Comparison of ENCODE assay signal across 19 cellular contexts in the genomic region with DNA sequence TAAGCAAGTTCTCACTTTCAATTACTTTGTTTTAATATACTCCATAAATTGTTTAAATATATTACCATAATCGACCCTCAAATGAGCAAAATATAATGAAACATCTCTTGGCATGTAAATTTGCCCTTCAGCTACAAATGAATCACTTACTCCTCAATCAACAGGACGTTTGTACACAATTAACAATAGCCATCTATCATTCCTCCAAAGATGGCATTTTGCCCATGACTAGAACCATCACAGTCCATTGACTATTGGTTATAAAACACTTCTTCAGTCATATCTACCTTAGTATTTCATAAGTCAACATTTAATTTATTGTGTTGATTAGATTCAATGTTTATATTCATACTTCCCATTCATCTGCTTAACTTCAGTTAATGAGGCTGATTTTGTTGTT.
"Had no signal": no experiment of that assay in that cellular context is flagged by ENCODE, and none has a peak within 500 bp of the region (broad histone marks: within the 10 kb centered on the region; RNA-seq: fewer than 3 reads in every experiment).

No MANE protein-coding gene starts in this region.

- DNase-seq: activated B cell treated with CpG ODN at 0.5 μM for 24 hours; activated CD4-positive, alpha-beta memory T cell treated with anti-CD3 and anti-CD28 coated beads for 36 hours; activated CD4-positive, alpha-beta T cell treated with anti-CD3 and anti-CD28 coated beads for 1 hour; activated CD4-positive, alpha-beta T cell treated with anti-CD3 and anti-CD28 coated beads, Interleukin-2, amount 10 ng/mL, durations not matched to agents 24 days and 14 days; activated CD8-positive, alpha-beta memory T cell treated with anti-CD3 and anti-CD28 coated beads for 24 hours; activated gamma-delta T cell; activated naive CD4-positive, alpha-beta T cell treated with anti-CD3 and anti-CD28 coated beads for 36 hours; activated T-cell treated with anti-CD3 and anti-CD28 coated beads, Interleukin-2, amount 50 U/mL, for 48 hours; brain microvascular endothelial cell; NCI-H1105 treated with DMSO at 0.1 percent for 48 hours; NCI-H1436 treated with DMSO at 0.1 percent for 48 hours; NCI-H187; NCI-H524 treated with DMSO at 0.1 percent for 48 hours; NCI-H774; PC-9; SHP77 treated with DMSO at 0.1 percent for 48 hours; T-helper 17 cell; T-helper 9 cell had no signal

- H3K27ac ChIP-seq: brain microvascular endothelial cell, PC-9 had no signal

- H3K36me3 ChIP-seq: brain microvascular endothelial cell had no signal

- ATAC-seq: activated T-helper 17 cell treated with anti-CD3 and anti-CD28 coated beads, Interleukin-2, amount 50 U/mL, for 72 hours; T-helper 17 cell had no signal

- H3K4me3 ChIP-seq: PC-9 had no signal

- H3K27me3 ChIP-seq: brain microvascular endothelial cell had no signal
